Comparison of ENCODE assay signal across 8 cellular contexts in genomic region chrX:71283409-71284143, GRCh38.
DNase-seq lines count a peak whose midpoint lies in the region; ATAC-seq lines count a peak whose summit lies in the region.

A gene with protein sequence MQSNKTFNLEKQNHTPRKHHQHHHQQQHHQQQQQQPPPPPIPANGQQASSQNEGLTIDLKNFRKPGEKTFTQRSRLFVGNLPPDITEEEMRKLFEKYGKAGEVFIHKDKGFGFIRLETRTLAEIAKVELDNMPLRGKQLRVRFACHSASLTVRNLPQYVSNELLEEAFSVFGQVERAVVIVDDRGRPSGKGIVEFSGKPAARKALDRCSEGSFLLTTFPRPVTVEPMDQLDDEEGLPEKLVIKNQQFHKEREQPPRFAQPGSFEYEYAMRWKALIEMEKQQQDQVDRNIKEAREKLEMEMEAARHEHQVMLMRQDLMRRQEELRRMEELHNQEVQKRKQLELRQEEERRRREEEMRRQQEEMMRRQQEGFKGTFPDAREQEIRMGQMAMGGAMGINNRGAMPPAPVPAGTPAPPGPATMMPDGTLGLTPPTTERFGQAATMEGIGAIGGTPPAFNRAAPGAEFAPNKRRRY (plus strand): TSS chrX:71283635. CDS start chrX:71290638, 7,003 bp downstream.

- peaks cover 12% of the 10 kb centered on the region; the same call in 1 of the 2 replicates for H3K36me3 ChIP-seq in BLaER1

- peaks cover 49% of the 10 kb centered on the region for H4K20me1 ChIP-seq in BLaER1

- peak within 1 kb of the TSS; percentile 81 for H3K4me2 ChIP-seq in BLaER1

- H3K4me3 ChIP-seq in BLaER1 = peak within 1 kb of the TSS; percentile 78

- peaks cover 16% of the 10 kb centered on the region for H3K4me1 ChIP-seq in BLaER1

- DNase-seq in NCI-H748 (lab: John Stamatoyannopoulos, UW; ENCODE audit: unreplicated experiment) = peak; percentile 100
- DNase-seq in activated CD4-positive, alpha-beta T cell treated with anti-CD3 and anti-CD28 coated beads, Interleukin-2, amount 50 U/mL, for 1 hour = peak; percentile 72
- DNase-seq in dedifferentiated amniotic fluid mesenchymal stem cell (ENCODE audit: extremely low spot score) = peak; percentile 97
- peak; percentile 99 for DNase-seq in left kidney (ENCODE audit: low read depth, low spot score)
- peak; percentile 75 to 82 for DNase-seq in stimulated activated CD4-positive, alpha-beta T cell treated with anti-CD3 and anti-CD28 coated beads, Interleukin-2, amount 100 ng/mL, for 24 hours

- 0 out of 2 replicates have a peak, but pooled peaks cover 11% of the 10 kb centered on the region for H3K9me3 ChIP-seq in BLaER1

- ATAC-seq in GM19328 (IDR thresholded peaks at IDR 0.05; ENCODE audit: unreplicated experiment) (peak; percentile 83), HG03520 (IDR thresholded peaks at IDR 0.05; ENCODE audit: unreplicated experiment) (peak; percentile 71)

- peak within 1 kb of the TSS; percentile 98 for H3K27ac ChIP-seq in BLaER1

- peaks cover 13% of the 10 kb centered on the region; the same call in 1 of the 2 replicates for H3K27me3 ChIP-seq in BLaER1

- peak within 1 kb of the TSS; percentile 98 for H3K9ac ChIP-seq in BLaER1

Comparison
In these comparisons a context has a peak if more than half of its experiments do, and no peak if none do; other contexts are left out.
1. Peak in every context shown above with its lines: DNase-seq, ATAC-seq, H3K4me3 ChIP-seq and H3K27ac ChIP-seq.